Comparison of ENCODE assay signal across 13 cellular contexts in genomic region chr6:40755046-40755681, GRCh38.
DNase-seq lines count a peak whose midpoint lies in the region; ATAC-seq, FAIRE-seq and TF ChIP-seq lines count a peak whose summit lies in the region.
"Had no signal": no experiment of that assay in that cellular context is flagged by ENCODE, and none has a peak within 500 bp of the region (broad histone marks: within the 10 kb centered on the region; RNA-seq: fewer than 3 reads in every experiment).

No MANE protein-coding gene starts in this region.

- H3K4me3 ChIP-seq in astrocyte of the spinal cord (ENCODE audit: low read depth, low read length) (no peak overlapping the region), left lung (no peak overlapping the region)
- H3K4me3 ChIP-seq: suprapubic skin had no signal

- intact Hi-C loops in left lung (cut with DNase I) = no loop called here

- no peaks in the 10 kb centered on the region for H3K9me3 ChIP-seq in left lung
- H3K9me3 ChIP-seq: suprapubic skin had no signal

- no peaks in the 10 kb centered on the region for H3K36me3 ChIP-seq in left lung
- H3K36me3 ChIP-seq: suprapubic skin had no signal

- H3K4me1 ChIP-seq in left lung = no peaks in the 10 kb centered on the region
- H3K4me1 ChIP-seq: suprapubic skin had no signal

- H3K27me3 ChIP-seq in left lung = peaks cover 6 to 45% of the 10 kb centered on the region in 2 donors

- TF ChIP-seq CTCF in astrocyte of the spinal cord (IDR thresholded peaks at IDR 0.05; ENCODE audit: low read depth, low read length) = peak; percentile 18
- no peak for TF ChIP-seq CTCF in left lung (IDR thresholded peaks at IDR 0.05)

- ATAC-seq in left lung = no peak
- ATAC-seq: naive thymus-derived CD8-positive, alpha-beta T cell had no signal

- H3K27ac ChIP-seq in left lung = no peak overlapping the region
- H3K27ac ChIP-seq: suprapubic skin had no signal

- no peak for FAIRE-seq in HTR-8/SVneo (lab: Jason Lieb, UNC)

- peak; percentile 69 for DNase-seq in HTR-8/SVneo (ENCODE audit: insufficient read length, low spot score)
- peak; percentile 50 for DNase-seq in astrocyte of the spinal cord (ENCODE audit: low read depth, low spot score)
- peak; percentile 80 for DNase-seq in islet precursor cell
- DNase-seq in superior temporal gyrus (ENCODE audit: extremely low spot score) = peak; percentile 35
- no peak for DNase-seq in left lung
- no peak for DNase-seq in CD1c-positive myeloid dendritic cell (ENCODE audit: extremely low spot score)
- no peak for DNase-seq in HK-2 (ENCODE audit: unreplicated experiment)
- DNase-seq: activated B cell treated with CpG ODN at 0.5 μM for 24 hours; DMS79; naive thymus-derived CD8-positive, alpha-beta T cell; NCI-H2081 treated with DMSO at 0.1 percent for 48 hours; stimulated activated CD4-positive, alpha-beta T cell treated with anti-CD3 and anti-CD28 coated beads, Interleukin-2, amount 100 ng/mL, for 48 hours had no signal

- in situ Hi-C loops in astrocyte of the spinal cord (cut with HindIII; ENCODE audit: low sequenced_read_pairs) = no loop called here

Comparison
In these comparisons a context has a peak if more than half of its experiments do, and no peak if none do; other contexts are left out.
1. DNase-seq: peak in HTR-8/SVneo (single experiment), astrocyte of the spinal cord (single experiment), islet precursor cell (single experiment) and superior temporal gyrus (single experiment); none in left lung (0 of 2), CD1c-positive myeloid dendritic cell (single experiment) and HK-2 (single experiment).